13 cellular contexts compared by ENCODE assay signal in the genomic region with DNA sequence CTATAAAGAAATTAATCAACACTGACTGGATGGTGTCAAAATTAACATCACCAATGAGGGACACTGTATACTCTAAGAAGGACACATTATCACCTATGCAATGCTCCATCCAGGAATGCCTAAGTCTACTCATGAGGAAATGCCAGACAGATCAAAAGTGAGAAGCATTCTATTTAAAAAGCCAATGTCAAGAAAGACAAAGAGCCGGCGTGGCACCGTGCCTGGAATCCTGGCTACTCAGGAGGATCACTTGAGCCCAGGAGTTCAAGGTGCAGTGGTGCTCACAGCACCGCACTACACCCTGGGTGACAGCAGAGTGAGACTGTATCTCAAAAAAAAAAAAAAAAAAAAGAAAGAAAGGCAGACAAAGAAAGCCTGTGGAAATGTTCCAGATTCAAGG. TPM values are rescaled to one million over a fixed set of nuclear protein-coding genes. Genes with fewer than 3 reads are reported as not detected.
DNase-seq lines count a peak whose midpoint lies in the region; ATAC-seq, FAIRE-seq and TF ChIP-seq lines count a peak whose summit lies in the region.
"Had no signal": no experiment of that assay in that cellular context is flagged by ENCODE, and none has a peak within 500 bp of the region (broad histone marks: within the 10 kb centered on the region; RNA-seq: fewer than 3 reads in every experiment).

No MANE protein-coding gene starts in this region.

- H3K36me3 ChIP-seq in Peyer's patch: no peaks in the 10 kb centered on the region
- no peaks in the 10 kb centered on the region for H3K36me3 ChIP-seq in esophagus (ENCODE audit: control insufficient read depth in 2 of 2, insufficient read depth in 2 of 2, low read length in 1 of 2)
- H3K36me3 ChIP-seq in pancreas: no peaks in the 10 kb centered on the region
- H3K36me3 ChIP-seq in sigmoid colon: no peaks in the 10 kb centered on the region

- H3K4me1 ChIP-seq in Peyer's patch (no peaks in the 10 kb centered on the region), esophagus (ENCODE audit: control insufficient read depth in 2 of 2, insufficient read depth in 2 of 2, low read length in 1 of 2) (peaks cover 2 to 4% of the 10 kb centered on the region in 2 donors), pancreas (no peaks in the 10 kb centered on the region), sigmoid colon (no peaks in the 10 kb centered on the region)

- 53 to 61% methylated on average over 4 of the region's 4 CpGs for WGBS in esophagus, 2 donors
- WGBS in pancreas, 2 donors: 51% methylated on average over 4 of the region's 4 CpGs
- 19 to 68% methylated on average over 4 of the region's 4 CpGs for WGBS in sigmoid colon, 2 donors

- H3K27me3 ChIP-seq in Peyer's patch: no peaks in the 10 kb centered on the region
- H3K27me3 ChIP-seq in esophagus (ENCODE audit: control insufficient read depth in 1 of 2, insufficient read depth in 2 of 2, low read length in 2 of 2): no peaks in the 10 kb centered on the region
- no peaks in the 10 kb centered on the region for H3K27me3 ChIP-seq in pancreas
- no peaks in the 10 kb centered on the region for H3K27me3 ChIP-seq in sigmoid colon
- H3K27me3 ChIP-seq: BLaER1 had no signal

- TF ChIP-seq POLR2A in Peyer's patch (IDR thresholded peaks at IDR 0.05): no peak
- TF ChIP-seq POLR2A in sigmoid colon (IDR thresholded peaks at IDR 0.05): no peak

- DNase-seq in DMS79 treated with DMSO at 0.1 percent for 48 hours (lab: John Stamatoyannopoulos, UW) (peak; percentile 24), Peyer's patch (peak in 2 of 3 donors; percentile 84 to 87), pancreas (peak in 1 of 6 donors; percentile 31), sigmoid colon (no peak), D721Med (ENCODE audit: insufficient read length, low spot score) (no peak), OCI-M2 (lab: John Stamatoyannopoulos, UW; ENCODE audit: unreplicated experiment) (no peak)
- DNase-seq: activated naive CD4-positive, alpha-beta T cell treated with Interleukin-2 at 50 U/mL for 16 hours; NCI-H1417; NCI-H526; SIG-M5 had no signal

- TF ChIP-seq EP300 in sigmoid colon (IDR thresholded peaks at IDR 0.05): no peak

- H3K27ac ChIP-seq in Peyer's patch (peak overlapping the region in 3 of 4 donors; percentile 60 to 78 (median 69)), esophagus (ENCODE audit: low read depth in 2 of 2, low read length in 1 of 2) (peak overlapping the region; percentile 4 to 47), pancreas (no peak overlapping the region), sigmoid colon (no peak overlapping the region)
- H3K27ac ChIP-seq: BLaER1 had no signal

- TF ChIP-seq CTCF in Peyer's patch (IDR thresholded peaks at IDR 0.05): no peak
- no peak for TF ChIP-seq CTCF in pancreas (IDR thresholded peaks at IDR 0.05)
- TF ChIP-seq CTCF in sigmoid colon (IDR thresholded peaks at IDR 0.05): no peak
- no peak for TF ChIP-seq CTCF in D721Med (IDR thresholded peaks at IDR 0.05; ENCODE audit: insufficient read depth, missing control alignments)

- H3K9me3 ChIP-seq in Peyer's patch (no peaks in the 10 kb centered on the region), esophagus (ENCODE audit: control insufficient read depth in 2 of 2, insufficient read depth in 1 of 2, low read depth in 1 of 2, low read length in 1 of 2) (no peaks in the 10 kb centered on the region), pancreas (no peaks in the 10 kb centered on the region), sigmoid colon (no peaks in the 10 kb centered on the region)
- H3K9me3 ChIP-seq: BLaER1 had no signal

- intact Hi-C loops in pancreas (cut with DNase I): no loop called here
- intact Hi-C loops in sigmoid colon (cut with DNase I): no loop called here

- FAIRE-seq in pancreas (lab: Jason Lieb, UNC): no peak
- FAIRE-seq in D721Med (lab: Jason Lieb, UNC): no peak

- H3K4me3 ChIP-seq in Peyer's patch (no peak overlapping the region), esophagus (ENCODE audit: low read depth in 1 of 2, low read length in 2 of 2) (no peak overlapping the region), pancreas (no peak overlapping the region), sigmoid colon (no peak overlapping the region)
- H3K4me3 ChIP-seq: BLaER1 had no signal

- ATAC-seq in pancreas (peak in 3 of 4 donors; percentile 47 to 73 (median 71)), GM18858 (IDR thresholded peaks at IDR 0.05; ENCODE audit: unreplicated experiment) (no peak)

RNA-seq across cellular contexts. Expression of gene ANAPC16, which starts 45.5 kb away (rescaled TPM):
- total RNA-seq in Peyer's patch: 10 to 100 TPM; 55.0 to 73.4 (median 60.6) TPM
- polyA plus RNA-seq in esophagus: 100 to 1,000 TPM in 1 of 2 donors, 10 to 100 TPM in 1; 80.2 to 112 TPM
- 10 to 100 TPM; 52.4 to 92.6 (median 68.0) TPM for total RNA-seq in pancreas
- polyA plus RNA-seq in pancreas: 100 to 1,000 TPM in 1 of 2 donors, 10 to 100 TPM in 1; 92.0 to 153 TPM
- 100 to 1,000 TPM in 3 of 4 donors, 10 to 100 TPM in 1; 80.0 to 228 (median 157) TPM for total RNA-seq in sigmoid colon
- 100 to 1,000 TPM; 107 to 203 (median 198) TPM for polyA plus RNA-seq in sigmoid colon

RNA-seq across cellular contexts. Expression of gene ASCC1, which starts 45.8 kb away (rescaled TPM):
- 10 to 100 TPM in 3 of 4 donors, 1 to 10 TPM in 1; 9.7 to 48.7 (median 21.5) TPM for total RNA-seq in Peyer's patch
- 10 to 100 TPM in 1 of 2 donors, 1 to 10 TPM in 1; 4.7 to 12.8 TPM for polyA plus RNA-seq in esophagus
- 10 to 100 TPM; 11.7 to 26.0 (median 16.9) TPM for total RNA-seq in pancreas
- 10 to 100 TPM in 1 of 2 donors, 1 to 10 TPM in 1; 5.4 to 10.5 TPM for polyA plus RNA-seq in pancreas
- total RNA-seq in sigmoid colon: 10 to 100 TPM; 21.0 to 53.7 (median 37.1) TPM
- polyA plus RNA-seq in sigmoid colon: 10 to 100 TPM; 15.3 to 21.5 (median 15.6) TPM

Comparison
In these comparisons a context has a peak if more than half of its experiments do, and no peak if none do; other contexts are left out.
1. DNase-seq: peak in DMS79 treated with DMSO at 0.1 percent for 48 hours (single experiment) and Peyer's patch (2 of 3); none in sigmoid colon (single experiment), D721Med (single experiment) and OCI-M2 (single experiment).
2. H3K27ac ChIP-seq: peak in Peyer's patch (3 of 4) and esophagus (2 of 2); none in pancreas (0 of 4) and sigmoid colon (0 of 4).